In genomic region chr13:69603144-69603853, GRCh38 we compare ENCODE assay signal across 14 cellular contexts.
DNase-seq lines count a peak whose midpoint lies in the region; ATAC-seq and TF ChIP-seq lines count a peak whose summit lies in the region.
"Had no signal": no experiment of that assay in that cellular context is flagged by ENCODE, and none has a peak within 500 bp of the region (broad histone marks: within the 10 kb centered on the region; RNA-seq: fewer than 3 reads in every experiment).

No MANE protein-coding gene starts in this region.

- no peak overlapping the region for H3K27ac Mint-ChIP-seq in WTC11
- H3K27ac Mint-ChIP-seq: CD4-positive, alpha-beta memory T cell had no signal

- no peaks in the 10 kb centered on the region for H3K27me3 Mint-ChIP-seq in WTC11 (ENCODE audit: low read depth)
- H3K27me3 Mint-ChIP-seq: CD4-positive, alpha-beta memory T cell had no signal

- H3K4me1 Mint-ChIP-seq in WTC11: peaks cover 6% of the 10 kb centered on the region
- H3K4me1 Mint-ChIP-seq: CD4-positive, alpha-beta memory T cell had no signal

- H3K4me3 ChIP-seq in smooth muscle cell: no peak overlapping the region
- H3K4me3 ChIP-seq: GM23248 had no signal

- peak overlapping the region; percentile 70 for H3K27ac ChIP-seq in smooth muscle cell (ENCODE audit: low read depth)
- H3K27ac ChIP-seq: GM23248 had no signal

- CTCF ChIA-PET in WTC11 (lab: Charles Lee): no interaction called here

- POLR2A ChIA-PET in WTC11 (lab: Charles Lee): no interaction called here

- DNase-seq in WTC11 (ENCODE audit: low spot score): no peak
- peak; percentile 57 for DNase-seq in kidney tubule cell (ENCODE audit: low spot score)
- no peak for DNase-seq in smooth muscle cell (lab: John Stamatoyannopoulos, UW; ENCODE audit: unreplicated experiment)
- DNase-seq in dedifferentiated amniotic fluid mesenchymal stem cell (ENCODE audit: extremely low spot score): no peak
- DNase-seq in H4 (ENCODE audit: low spot score): no peak
- no peak for DNase-seq in iPS-NIHi7 (ENCODE audit: extremely low spot score)
- DNase-seq: C1 segment of cervical spinal cord; Calu3; CD4-positive, alpha-beta memory T cell; COR-L47; DND-41; GM23248; H9 had no signal

- H3K79me2 ChIP-seq in smooth muscle cell (ENCODE audit: low read depth): no peaks in the 10 kb centered on the region

- H4K20me1 ChIP-seq in smooth muscle cell (ENCODE audit: low read depth): no peaks in the 10 kb centered on the region

- H3K36me3 ChIP-seq in smooth muscle cell (ENCODE audit: low read depth): no peaks in the 10 kb centered on the region

- no peaks in the 10 kb centered on the region for H3F3A ChIP-seq in smooth muscle cell (ENCODE audit: low read depth)

- no peaks in the 10 kb centered on the region for H3K27me3 ChIP-seq in smooth muscle cell (ENCODE audit: low read depth)

- no peak for TF ChIP-seq CTCF in WTC11 (IDR thresholded peaks at IDR 0.05)
- no peak for TF ChIP-seq CTCF in smooth muscle cell (IDR thresholded peaks at IDR 0.05; ENCODE audit: borderline replicate concordance, insufficient read depth, poor library complexity, severe bottlenecking)

- 80% methylated on average over 3 of the region's 3 CpGs for WGBS in smooth muscle cell (ENCODE audit: low lambda C conversion rate)

- no peak overlapping the region for H3K4me3 Mint-ChIP-seq in WTC11
- H3K4me3 Mint-ChIP-seq: CD4-positive, alpha-beta memory T cell; H9 had no signal

- ATAC-seq in WTC11: peak; percentile 65
- ATAC-seq: HCT116 had no signal

- H3K9ac ChIP-seq in smooth muscle cell (ENCODE audit: low read depth): no peak overlapping the region
- H3K9ac ChIP-seq: GM23248 had no signal

- H3K36me3 Mint-ChIP-seq in WTC11: no peaks in the 10 kb centered on the region
- H3K36me3 Mint-ChIP-seq: CD4-positive, alpha-beta memory T cell had no signal

- no peak overlapping the region for H3K4me2 ChIP-seq in smooth muscle cell

- no peaks in the 10 kb centered on the region for H3K4me1 ChIP-seq in smooth muscle cell (ENCODE audit: low read depth)

- H3K9me3 Mint-ChIP-seq in WTC11: peaks cover 13% of the 10 kb centered on the region

- no peaks in the 10 kb centered on the region for H3K9me3 ChIP-seq in smooth muscle cell (replicated peaks; ENCODE audit: low read depth)

- H2AFZ ChIP-seq in smooth muscle cell (ENCODE audit: low read depth): no peak overlapping the region
- H2AFZ ChIP-seq: GM23248 had no signal

TF ChIP-seq in WTC11, 78 proteins besides CTCF, POLR2A, EP300 and RAD21:
- TF ChIP-seq KAT7 (CRISPR knock-in tag; IDR thresholded peaks at IDR 0.05; ENCODE audit: borderline replicate concordance): no peak
- TF ChIP-seq, protein P1, sequence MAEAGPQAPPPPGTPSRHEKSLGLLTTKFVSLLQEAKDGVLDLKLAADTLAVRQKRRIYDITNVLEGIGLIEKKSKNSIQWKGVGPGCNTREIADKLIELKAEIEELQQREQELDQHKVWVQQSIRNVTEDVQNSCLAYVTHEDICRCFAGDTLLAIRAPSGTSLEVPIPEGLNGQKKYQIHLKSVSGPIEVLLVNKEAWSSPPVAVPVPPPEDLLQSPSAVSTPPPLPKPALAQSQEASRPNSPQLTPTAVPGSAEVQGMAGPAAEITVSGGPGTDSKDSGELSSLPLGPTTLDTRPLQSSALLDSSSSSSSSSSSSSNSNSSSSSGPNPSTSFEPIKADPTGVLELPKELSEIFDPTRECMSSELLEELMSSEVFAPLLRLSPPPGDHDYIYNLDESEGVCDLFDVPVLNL (CRISPR knock-in tag; IDR thresholded peaks at IDR 0.05; ENCODE audit: borderline replicate concordance, low read depth): no peak
- TF ChIP-seq, protein P2, sequence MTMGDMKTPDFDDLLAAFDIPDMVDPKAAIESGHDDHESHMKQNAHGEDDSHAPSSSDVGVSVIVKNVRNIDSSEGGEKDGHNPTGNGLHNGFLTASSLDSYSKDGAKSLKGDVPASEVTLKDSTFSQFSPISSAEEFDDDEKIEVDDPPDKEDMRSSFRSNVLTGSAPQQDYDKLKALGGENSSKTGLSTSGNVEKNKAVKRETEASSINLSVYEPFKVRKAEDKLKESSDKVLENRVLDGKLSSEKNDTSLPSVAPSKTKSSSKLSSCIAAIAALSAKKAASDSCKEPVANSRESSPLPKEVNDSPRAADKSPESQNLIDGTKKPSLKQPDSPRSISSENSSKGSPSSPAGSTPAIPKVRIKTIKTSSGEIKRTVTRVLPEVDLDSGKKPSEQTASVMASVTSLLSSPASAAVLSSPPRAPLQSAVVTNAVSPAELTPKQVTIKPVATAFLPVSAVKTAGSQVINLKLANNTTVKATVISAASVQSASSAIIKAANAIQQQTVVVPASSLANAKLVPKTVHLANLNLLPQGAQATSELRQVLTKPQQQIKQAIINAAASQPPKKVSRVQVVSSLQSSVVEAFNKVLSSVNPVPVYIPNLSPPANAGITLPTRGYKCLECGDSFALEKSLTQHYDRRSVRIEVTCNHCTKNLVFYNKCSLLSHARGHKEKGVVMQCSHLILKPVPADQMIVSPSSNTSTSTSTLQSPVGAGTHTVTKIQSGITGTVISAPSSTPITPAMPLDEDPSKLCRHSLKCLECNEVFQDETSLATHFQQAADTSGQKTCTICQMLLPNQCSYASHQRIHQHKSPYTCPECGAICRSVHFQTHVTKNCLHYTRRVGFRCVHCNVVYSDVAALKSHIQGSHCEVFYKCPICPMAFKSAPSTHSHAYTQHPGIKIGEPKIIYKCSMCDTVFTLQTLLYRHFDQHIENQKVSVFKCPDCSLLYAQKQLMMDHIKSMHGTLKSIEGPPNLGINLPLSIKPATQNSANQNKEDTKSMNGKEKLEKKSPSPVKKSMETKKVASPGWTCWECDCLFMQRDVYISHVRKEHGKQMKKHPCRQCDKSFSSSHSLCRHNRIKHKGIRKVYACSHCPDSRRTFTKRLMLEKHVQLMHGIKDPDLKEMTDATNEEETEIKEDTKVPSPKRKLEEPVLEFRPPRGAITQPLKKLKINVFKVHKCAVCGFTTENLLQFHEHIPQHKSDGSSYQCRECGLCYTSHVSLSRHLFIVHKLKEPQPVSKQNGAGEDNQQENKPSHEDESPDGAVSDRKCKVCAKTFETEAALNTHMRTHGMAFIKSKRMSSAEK (CRISPR knock-in tag; IDR thresholded peaks at IDR 0.05; ENCODE audit: borderline replicate concordance): no peak
- TF ChIP-seq, protein P3, sequence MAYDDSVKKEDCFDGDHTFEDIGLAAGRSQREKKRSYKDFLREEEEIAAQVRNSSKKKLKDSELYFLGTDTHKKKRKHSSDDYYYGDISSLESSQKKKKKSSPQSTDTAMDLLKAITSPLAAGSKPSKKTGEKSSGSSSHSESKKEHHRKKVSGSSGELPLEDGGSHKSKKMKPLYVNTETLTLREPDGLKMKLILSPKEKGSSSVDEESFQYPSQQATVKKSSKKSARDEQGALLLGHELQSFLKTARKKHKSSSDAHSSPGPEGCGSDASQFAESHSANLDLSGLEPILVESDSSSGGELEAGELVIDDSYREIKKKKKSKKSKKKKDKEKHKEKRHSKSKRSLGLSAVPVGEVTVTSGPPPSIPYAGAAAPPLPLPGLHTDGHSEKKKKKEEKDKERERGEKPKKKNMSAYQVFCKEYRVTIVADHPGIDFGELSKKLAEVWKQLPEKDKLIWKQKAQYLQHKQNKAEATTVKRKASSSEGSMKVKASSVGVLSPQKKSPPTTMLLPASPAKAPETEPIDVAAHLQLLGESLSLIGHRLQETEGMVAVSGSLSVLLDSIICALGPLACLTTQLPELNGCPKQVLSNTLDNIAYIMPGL (CRISPR knock-in tag; IDR thresholded peaks at IDR 0.05): no peak
- no peak for TF ChIP-seq TEAD1 (CRISPR knock-in tag; IDR thresholded peaks at IDR 0.05)
- no peak for TF ChIP-seq MYBL2 (CRISPR knock-in tag; IDR thresholded peaks at IDR 0.05)
- TF ChIP-seq, protein P4, sequence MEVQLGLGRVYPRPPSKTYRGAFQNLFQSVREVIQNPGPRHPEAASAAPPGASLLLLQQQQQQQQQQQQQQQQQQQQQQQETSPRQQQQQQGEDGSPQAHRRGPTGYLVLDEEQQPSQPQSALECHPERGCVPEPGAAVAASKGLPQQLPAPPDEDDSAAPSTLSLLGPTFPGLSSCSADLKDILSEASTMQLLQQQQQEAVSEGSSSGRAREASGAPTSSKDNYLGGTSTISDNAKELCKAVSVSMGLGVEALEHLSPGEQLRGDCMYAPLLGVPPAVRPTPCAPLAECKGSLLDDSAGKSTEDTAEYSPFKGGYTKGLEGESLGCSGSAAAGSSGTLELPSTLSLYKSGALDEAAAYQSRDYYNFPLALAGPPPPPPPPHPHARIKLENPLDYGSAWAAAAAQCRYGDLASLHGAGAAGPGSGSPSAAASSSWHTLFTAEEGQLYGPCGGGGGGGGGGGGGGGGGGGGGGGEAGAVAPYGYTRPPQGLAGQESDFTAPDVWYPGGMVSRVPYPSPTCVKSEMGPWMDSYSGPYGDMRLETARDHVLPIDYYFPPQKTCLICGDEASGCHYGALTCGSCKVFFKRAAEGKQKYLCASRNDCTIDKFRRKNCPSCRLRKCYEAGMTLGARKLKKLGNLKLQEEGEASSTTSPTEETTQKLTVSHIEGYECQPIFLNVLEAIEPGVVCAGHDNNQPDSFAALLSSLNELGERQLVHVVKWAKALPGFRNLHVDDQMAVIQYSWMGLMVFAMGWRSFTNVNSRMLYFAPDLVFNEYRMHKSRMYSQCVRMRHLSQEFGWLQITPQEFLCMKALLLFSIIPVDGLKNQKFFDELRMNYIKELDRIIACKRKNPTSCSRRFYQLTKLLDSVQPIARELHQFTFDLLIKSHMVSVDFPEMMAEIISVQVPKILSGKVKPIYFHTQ (CRISPR knock-in tag; IDR thresholded peaks at IDR 0.05): no peak
- TF ChIP-seq, protein P5, sequence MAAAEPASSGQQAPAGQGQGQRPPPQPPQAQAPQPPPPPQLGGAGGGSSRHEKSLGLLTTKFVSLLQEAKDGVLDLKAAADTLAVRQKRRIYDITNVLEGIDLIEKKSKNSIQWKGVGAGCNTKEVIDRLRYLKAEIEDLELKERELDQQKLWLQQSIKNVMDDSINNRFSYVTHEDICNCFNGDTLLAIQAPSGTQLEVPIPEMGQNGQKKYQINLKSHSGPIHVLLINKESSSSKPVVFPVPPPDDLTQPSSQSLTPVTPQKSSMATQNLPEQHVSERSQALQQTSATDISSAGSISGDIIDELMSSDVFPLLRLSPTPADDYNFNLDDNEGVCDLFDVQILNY (CRISPR knock-in tag; IDR thresholded peaks at IDR 0.05): no peak
- TF ChIP-seq ESRRA (CRISPR knock-in tag; IDR thresholded peaks at IDR 0.05; ENCODE audit: borderline replicate concordance): no peak
